ENCODE assay signal across 17 cellular contexts in genomic region chr1:174230399-174230798, GRCh38.
DNase-seq lines count a peak whose midpoint lies in the region; ATAC-seq, FAIRE-seq and TF ChIP-seq lines count a peak whose summit lies in the region.
"Had no signal": no experiment of that assay in that cellular context is flagged by ENCODE, and none has a peak within 500 bp of the region (broad histone marks: within the 10 kb centered on the region; RNA-seq: fewer than 3 reads in every experiment).

No MANE protein-coding gene starts in this region.

- H3K4me1 Mint-ChIP-seq in glutamatergic neuron (ENCODE audit: low read depth, unreplicated experiment) (peaks cover 9% of the 10 kb centered on the region), chondrocyte (ENCODE audit: low read depth) (peaks cover 3% of the 10 kb centered on the region)
- H3K4me1 Mint-ChIP-seq: GM23338 had no signal

- in situ Hi-C loops in K562 (cut with MboI) = no loop called here

- H3K4me3 Mint-ChIP-seq in glutamatergic neuron (ENCODE audit: unreplicated experiment) (no peak overlapping the region), chondrocyte (ENCODE audit: unreplicated experiment) (no peak overlapping the region)
- H3K4me3 Mint-ChIP-seq: GM23338 had no signal

- H3K36me3 ChIP-seq in K562 (ENCODE audit: control insufficient read depth, insufficient read depth, low read length) = peaks cover 21% of the 10 kb centered on the region

- H3K4me2 ChIP-seq in K562 (ENCODE audit: insufficient read depth, low read length) = no peak overlapping the region
- H3K4me2 ChIP-seq: BLaER1 treated with 17β-estradiol and CSF1 and Interleukin-3, amounts not matched to agents 10 nM and 100 nM; GM23338 had no signal

- H3K27me3 Mint-ChIP-seq in glutamatergic neuron (ENCODE audit: unreplicated experiment) (no peaks in the 10 kb centered on the region), chondrocyte (ENCODE audit: low read depth) (no peaks in the 10 kb centered on the region)

- intact Hi-C loops in K562 (cut with micrococcal nuclease) = no loop called here

- POLR2A ChIA-PET in K562 (lab: Yijun Ruan, JAX) = interaction anchor here (0.5 kb wide), 1 partner anchor 38 kb away, joined by 3 read pairs; no protein-coding TSS in a partner anchor

- no TSS peak for BruUV-seq in K562 (replicated peaks; lab: Mats Ljungman, UMichigan)

- no peaks in the 10 kb centered on the region for H3K27me3 ChIP-seq in K562 (ENCODE audit: control insufficient read depth in 2 of 2, insufficient read depth in 2 of 2, low read length in 2 of 2)
- H3K27me3 ChIP-seq: BLaER1 treated with 17β-estradiol and CSF1 and Interleukin-3, amounts not matched to agents 10 nM and 100 nM had no signal

- peak overlapping the region; percentile 54; the same call in 1 of the 3 replicates for H3K27ac ChIP-seq in K562 (ENCODE audit: extremely low read depth, low read depth, low read length)
- H3K27ac ChIP-seq: BLaER1 treated with 17β-estradiol and CSF1 and Interleukin-3, amounts not matched to agents 10 nM and 100 nM; SK-N-MC had no signal

- no peak overlapping the region for H2AFZ ChIP-seq in K562 (ENCODE audit: low read depth, low read length)
- H2AFZ ChIP-seq: GM23338 had no signal

- peak overlapping the region; percentile 88 for H3K27ac Mint-ChIP-seq in glutamatergic neuron (ENCODE audit: unreplicated experiment)
- no peak overlapping the region for H3K27ac Mint-ChIP-seq in chondrocyte (ENCODE audit: unreplicated experiment)
- H3K27ac Mint-ChIP-seq: GM23338 had no signal

- 6% methylated on average over 5 of the region's 5 CpGs for WGBS in K562 (ENCODE audit: insufficient coverage, low coverage, missing lambda C conversion rate)

- H3K9ac ChIP-seq in K562 (ENCODE audit: insufficient read depth in 1 of 2, low read depth in 2 of 2, low read length in 2 of 2) = no peak overlapping the region
- H3K9ac ChIP-seq: BLaER1 treated with 17β-estradiol and CSF1 and Interleukin-3, amounts not matched to agents 10 nM and 100 nM had no signal

- H4K20me1 ChIP-seq in K562 (replicated peaks; ENCODE audit: control insufficient read depth, insufficient read depth, low read length) = no peaks in the 10 kb centered on the region
- H4K20me1 ChIP-seq: BLaER1 treated with 17β-estradiol and CSF1 and Interleukin-3, amounts not matched to agents 10 nM and 100 nM had no signal

- peak; percentile 44; the same call in 1 of the 2 replicates for TF ChIP-seq EP300 in K562 (IDR thresholded peaks at IDR 0.05; ENCODE audit: low read length)

- no peaks in the 10 kb centered on the region for H3K79me2 ChIP-seq in K562 (ENCODE audit: control insufficient read depth, insufficient read depth, low read length)

- TF ChIP-seq CTCF in K562 (IDR thresholded peaks at IDR 0.05 in 2 of 3, conservative IDR thresholded peaks at IDR 0.05 in 1 of 3; ENCODE audit: insufficient read depth in 2 of 3, low read depth in 1 of 3, low read length in 3 of 3) (no peak), glutamatergic neuron (IDR thresholded peaks at IDR 0.05; ENCODE audit: partially characterized antibody, unreplicated experiment) (no peak), chondrocyte (IDR thresholded peaks at IDR 0.05) (no peak)

- no peak for FAIRE-seq in K562 (lab: Jason Lieb, UNC)
- FAIRE-seq: HepG2 had no signal

- ATAC-seq in K562 (no peak; the same call in 2 of the 3 replicates), HG02938 (IDR thresholded peaks at IDR 0.05; ENCODE audit: unreplicated experiment) (no peak)
- ATAC-seq: GM23338, HepG2 had no signal

- peaks cover 0 to 3% of the 10 kb centered on the region in 2 experiments; a peak in 2 of 5 replicates for H3K4me1 ChIP-seq in K562 (replicated peaks in 1 of 2; ENCODE audit: control insufficient read depth in 2 of 2, insufficient read depth in 2 of 2, low read length in 2 of 2)
- H3K4me1 ChIP-seq: BLaER1 treated with 17β-estradiol and CSF1 and Interleukin-3, amounts not matched to agents 10 nM and 100 nM had no signal

- CTCF ChIA-PET in K562 (lab: Yijun Ruan, JAX; ENCODE audit: low intra/inter-chr PET ratio) = no interaction called here

- 0 out of 2 replicates have a peak, but pooled peaks cover 1% of the 10 kb centered on the region for H3K9me3 ChIP-seq in K562 (replicated peaks; ENCODE audit: control insufficient read depth, insufficient read depth, low read depth, low read length)

- DNase-seq in ELR (ENCODE audit: low read depth) (peak; percentile 13), OCI-M2 (lab: John Stamatoyannopoulos, UW; ENCODE audit: unreplicated experiment) (peak; percentile 56), K562 (ENCODE audit: extremely low read depth in 1 of 4, low spot score in 3 of 4) (peak in 2 of 4 experiments; percentile 20 to 54), glutamatergic neuron (no peak), chondrocyte (ENCODE audit: low spot score) (no peak), HK-2 (ENCODE audit: unreplicated experiment) (no peak)
- DNase-seq: HCEC 1CT, NCI-H1417, NCI-H187, NCI-H345, NCI-H69, Right ventricle myocardium superior had no signal

- H3K9me3 Mint-ChIP-seq in glutamatergic neuron (ENCODE audit: unreplicated experiment) (peaks cover 4% of the 10 kb centered on the region), chondrocyte (ENCODE audit: low read depth) (peaks cover 7% of the 10 kb centered on the region)

- peaks cover 5% of the 10 kb centered on the region for H3K36me3 Mint-ChIP-seq in glutamatergic neuron (ENCODE audit: unreplicated experiment)
- H3K36me3 Mint-ChIP-seq in chondrocyte (ENCODE audit: low read depth) = peaks cover 16% of the 10 kb centered on the region

- H3K9me1 ChIP-seq in K562 (ENCODE audit: control insufficient read depth, insufficient read depth, low read length) = no peaks in the 10 kb centered on the region

- no peak for TF ChIP-seq RAD21 in K562 (CRISPR knock-in tag; conservative IDR thresholded peaks at IDR 0.05 in 1 of 2, IDR thresholded peaks at IDR 0.05 in 1 of 2)

- TF ChIP-seq POLR2A in K562 (conservative IDR thresholded peaks at IDR 0.05) = no peak

- H3K4me3 ChIP-seq in K562 = no peak overlapping the region
- H3K4me3 ChIP-seq: BLaER1 treated with 17β-estradiol and CSF1 and Interleukin-3, amounts not matched to agents 10 nM and 100 nM; GM23338; SK-N-MC had no signal

TF ChIP-seq in K562, 482 proteins besides CTCF, POLR2A, EP300 and RAD21 (continues in another document):
- no peak for TF ChIP-seq KDM2B (CRISPR knock-in tag; IDR thresholded peaks at IDR 0.05)
- peak; percentile 84 for TF ChIP-seq MECOM (CRISPR knock-in tag; IDR thresholded peaks at IDR 0.05)
- TF ChIP-seq SMARCA4 (IDR thresholded peaks at IDR 0.05) = peak; percentile 61; the same call in 1 of the 2 replicates
- no peak for TF ChIP-seq RREB1 (CRISPR knock-in tag; IDR thresholded peaks at IDR 0.05)
- no peak for TF ChIP-seq POLR3G (IDR thresholded peaks at IDR 0.05; ENCODE audit: extremely low read depth, insufficient read length, insufficient replicate concordance)
- peak; percentile 59 for TF ChIP-seq HDAC2 (IDR thresholded peaks at IDR 0.05)
- no peak for TF ChIP-seq ZNF512 (tag; IDR thresholded peaks at IDR 0.05)

Comparison
In these comparisons a context has a peak if more than half of its experiments do, and no peak if none do; other contexts are left out.
1. DNase-seq: peak in ELR (single experiment) and OCI-M2 (single experiment); none in glutamatergic neuron (single experiment), chondrocyte (single experiment) and HK-2 (single experiment).